8 cellular contexts compared by ENCODE assay signal in the genomic region with DNA sequence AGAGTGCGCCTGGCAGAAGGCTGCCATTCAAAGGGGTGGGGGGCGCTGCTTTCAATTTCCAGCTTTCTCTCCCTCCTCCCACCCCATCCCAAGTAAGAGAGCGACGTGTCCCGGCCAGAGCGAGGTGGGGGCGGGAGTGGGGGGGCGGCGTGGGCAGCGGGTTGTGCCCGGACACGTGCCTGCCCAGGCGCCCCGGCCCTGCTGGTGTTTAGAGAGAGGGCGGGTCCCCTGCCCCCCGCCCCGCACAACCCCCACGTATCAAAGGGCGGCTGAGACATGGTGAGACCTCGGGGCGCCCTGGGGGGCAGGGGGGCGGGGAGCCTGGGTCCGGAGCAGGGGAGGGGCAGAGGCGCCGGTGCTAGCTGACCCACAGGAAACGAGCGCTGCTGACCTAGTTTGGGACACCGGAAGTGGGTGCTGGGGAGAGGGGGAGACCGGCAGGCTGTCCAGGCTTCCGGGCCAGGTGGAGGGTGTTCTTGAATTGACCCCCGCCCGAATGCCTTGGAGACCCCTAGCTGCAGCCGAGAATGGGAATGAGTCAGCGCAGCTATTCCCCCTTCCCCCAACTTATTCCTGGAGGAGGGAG. TPM values are rescaled to one million over a fixed set of nuclear protein-coding genes. Genes with fewer than 3 reads are reported as not detected.
DNase-seq lines count a peak whose midpoint lies in the region; ATAC-seq and TF ChIP-seq lines count a peak whose summit lies in the region.

No MANE protein-coding gene starts in this region.

- H3K4me3 Mint-ChIP-seq in activated CD4-positive, alpha-beta T cell treated with anti-CD3 and anti-CD28 coated beads for 36 hours, result peak overlapping the region; percentile 96
- H3K4me3 Mint-ChIP-seq in stimulated activated naive CD8-positive, alpha-beta T cell treated with anti-CD3 and anti-CD28 coated beads, Interleukin-15, amount 100 ng/mL, for 72 hours, result peak overlapping the region; percentile 89 to 93

- peaks cover 13% of the 10 kb centered on the region for H3K36me3 Mint-ChIP-seq in activated CD4-positive, alpha-beta T cell treated with anti-CD3 and anti-CD28 coated beads for 36 hours (ENCODE audit: low read depth)

- in situ Hi-C loops in Panc1 (cut with HindIII; ENCODE audit: low pct_unique_long_range_greater_than_20kb, low sequenced_read_pairs), result no loop called here

- H3K27ac Mint-ChIP-seq in activated CD4-positive, alpha-beta T cell treated with anti-CD3 and anti-CD28 coated beads for 36 hours, result peak overlapping the region; percentile 96
- H3K27ac Mint-ChIP-seq in stimulated activated naive CD8-positive, alpha-beta T cell treated with anti-CD3 and anti-CD28 coated beads, Interleukin-15, amount 100 ng/mL, for 72 hours, result peak overlapping the region; percentile 99

- CTCF ChIA-PET in activated CD4-positive, alpha-beta T cell treated with anti-CD3 and anti-CD28 coated beads for 36 hours (lab: Charles Lee), result interaction anchor here (0.6 to 8.0 kb wide), 5 partner anchors 11 to 189 kb away, joined by 3 to 86 read pairs (median 3); partner anchors contain the start of gene ADAM15
- CTCF ChIA-PET in Panc1 (lab: Charles Lee), result no interaction called here

- H3K9me3 ChIP-seq in Panc1 (ENCODE audit: control insufficient read depth, insufficient read depth, low read depth, low read length), result no peaks in the 10 kb centered on the region

- H3K4me1 Mint-ChIP-seq in activated CD4-positive, alpha-beta T cell treated with anti-CD3 and anti-CD28 coated beads for 36 hours, result peaks cover 51% of the 10 kb centered on the region
- peaks cover 71% of the 10 kb centered on the region for H3K4me1 Mint-ChIP-seq in stimulated activated naive CD8-positive, alpha-beta T cell treated with anti-CD3 and anti-CD28 coated beads, Interleukin-15, amount 100 ng/mL, for 72 hours

- peak overlapping the region; percentile 99 for H3K27ac ChIP-seq in Panc1 (ENCODE audit: low read length)
- peak overlapping the region; percentile 97 for H3K27ac ChIP-seq in cingulate gyrus (ENCODE audit: low read depth, low read length)

- no TSS peak for BruUV-seq in Panc1 (replicated peaks; lab: Mats Ljungman, UMichigan)

- no peaks in the 10 kb centered on the region for H3K27me3 Mint-ChIP-seq in activated CD4-positive, alpha-beta T cell treated with anti-CD3 and anti-CD28 coated beads for 36 hours
- no peaks in the 10 kb centered on the region for H3K27me3 Mint-ChIP-seq in stimulated activated naive CD8-positive, alpha-beta T cell treated with anti-CD3 and anti-CD28 coated beads, Interleukin-15, amount 100 ng/mL, for 72 hours

- no peaks in the 10 kb centered on the region for H3K27me3 ChIP-seq in Panc1 (ENCODE audit: control insufficient read depth, insufficient read depth, low read length)

- H3K4me3 ChIP-seq in Panc1 (ENCODE audit: low read depth in 2 of 2, low read length in 2 of 2), result peak overlapping the region; percentile 80 to 98

- DNase-seq in activated CD4-positive, alpha-beta T cell treated with anti-CD3 and anti-CD28 coated beads for 36 hours, result peak; percentile 53
- DNase-seq in activated CD4-positive, alpha-beta T cell treated with anti-CD3 and anti-CD28 coated beads, Interleukin-2, amount 50 U/mL, for 4 hours, result no peak
- DNase-seq in Panc1 (ENCODE audit: low read depth, low spot score) (no peak), left kidney (ENCODE audit: low read depth, low spot score) (peak; percentile 65)
- peak in 1 of 2 donors; percentile 65 for DNase-seq in stimulated activated naive CD8-positive, alpha-beta T cell treated with anti-CD3 and anti-CD28 coated beads, Interleukin-15, amount 100 ng/mL, for 72 hours

- TF ChIP-seq CTCF in Panc1 (IDR thresholded peaks at IDR 0.05), result no peak

- ATAC-seq in activated CD4-positive, alpha-beta T cell treated with anti-CD3 and anti-CD28 coated beads for 36 hours, result no peak
- ATAC-seq in Panc1, result peak; percentile 20
- no peak for ATAC-seq in stimulated activated naive CD8-positive, alpha-beta T cell treated with anti-CD3 and anti-CD28 coated beads, Interleukin-15, amount 100 ng/mL, for 72 hours
- ATAC-seq in HG03159 (IDR thresholded peaks at IDR 0.05; ENCODE audit: unreplicated experiment), result no peak
- no peak for ATAC-seq in HG02938 (IDR thresholded peaks at IDR 0.05; ENCODE audit: unreplicated experiment)

- peaks cover 48% of the 10 kb centered on the region for H3K4me1 ChIP-seq in Panc1 (ENCODE audit: control insufficient read depth, insufficient read depth, low read length)

- POLR2A ChIA-PET in activated CD4-positive, alpha-beta T cell treated with anti-CD3 and anti-CD28 coated beads for 36 hours (lab: Charles Lee), result interaction anchor here (1.1 to 1.3 kb wide), 2 partner anchors 11 to 29 kb away, joined by 3 read pairs; partner anchors contain the start of gene CKS1B
- POLR2A ChIA-PET in Panc1 (lab: Charles Lee), result no interaction called here

- no peaks in the 10 kb centered on the region for H3K9me3 Mint-ChIP-seq in activated CD4-positive, alpha-beta T cell treated with anti-CD3 and anti-CD28 coated beads for 36 hours (ENCODE audit: low read depth)
- H3K9me3 Mint-ChIP-seq in stimulated activated naive CD8-positive, alpha-beta T cell treated with anti-CD3 and anti-CD28 coated beads, Interleukin-15, amount 100 ng/mL, for 72 hours, result no peaks in the 10 kb centered on the region

- intact Hi-C loops in activated CD4-positive, alpha-beta T cell treated with anti-CD3 and anti-CD28 coated beads for 36 hours (cut with DNase I, micrococcal nuclease), result loop anchor here (2.0 to 10.0 kb wide), 7 partner anchors 48 to 1501 kb away; partner anchors contain the start of genes ADAM15 (in 1 of the 2), ADAR (in 1 of the 2), ASH1L (in 1 of the 2) and KRTCAP2 (in 1 of the 2)
- intact Hi-C loops in Panc1 (cut with micrococcal nuclease; ENCODE audit: unreplicated experiment), result loop anchor here (5.0 kb wide), 1 partner anchor 277 kb away; no protein-coding TSS in a partner anchor

- H3K36me3 ChIP-seq in Panc1 (ENCODE audit: control insufficient read depth, insufficient read depth, low read length), result peaks cover 5% of the 10 kb centered on the region; the same call in 1 of the 2 replicates

RNA-seq across cellular contexts. Expression of gene ZBTB7B, which starts 1.3 kb away (rescaled TPM):
- total RNA-seq in activated CD4-positive, alpha-beta T cell treated with anti-CD3 and anti-CD28 coated beads for 36 hours, result 100 to 1,000 TPM in 1 of 2 experiments, 10 to 100 TPM in 1; 94.0 to 105 TPM
- 55.8 TPM for total RNA-seq in Panc1 (2021; ENCODE audit: unreplicated experiment)
- polyA plus RNA-seq in Panc1 (2012; ENCODE audit: insufficient read length), result 51.5 TPM

RNA-seq across cellular contexts. Expression of gene LENEP, which starts 10.5 kb away (rescaled TPM):
- under 1 TPM; 0.79 to 0.80 TPM for total RNA-seq in activated CD4-positive, alpha-beta T cell treated with anti-CD3 and anti-CD28 coated beads for 36 hours
- total RNA-seq in Panc1 (2021; ENCODE audit: unreplicated experiment), result 0.67 TPM
- not detected for polyA plus RNA-seq in Panc1 (2012; ENCODE audit: insufficient read length)

RNA-seq across cellular contexts. Expression of gene FLAD1, which starts 20.7 kb away (rescaled TPM):
- 10 to 100 TPM; 38.0 to 42.4 TPM for total RNA-seq in activated CD4-positive, alpha-beta T cell treated with anti-CD3 and anti-CD28 coated beads for 36 hours
- total RNA-seq in Panc1 (2021; ENCODE audit: unreplicated experiment), result 72.8 TPM
- polyA plus RNA-seq in Panc1 (2012; ENCODE audit: insufficient read length), result 61.9 TPM

RNA-seq across cellular contexts. Expression of gene CKS1B, which starts 29.4 kb away (rescaled TPM):
- 100 to 1,000 TPM; 190 to 196 TPM for total RNA-seq in activated CD4-positive, alpha-beta T cell treated with anti-CD3 and anti-CD28 coated beads for 36 hours
- total RNA-seq in Panc1 (2021; ENCODE audit: unreplicated experiment), result 212 TPM
- 156 TPM for polyA plus RNA-seq in Panc1 (2012; ENCODE audit: insufficient read length)

RNA-seq across cellular contexts. Expression of gene DCST2, which starts 29.7 kb away (rescaled TPM):
- total RNA-seq in activated CD4-positive, alpha-beta T cell treated with anti-CD3 and anti-CD28 coated beads for 36 hours, result under 1 TPM; 0.46 to 0.67 TPM
- 0.13 TPM for total RNA-seq in Panc1 (2021; ENCODE audit: unreplicated experiment)
- polyA plus RNA-seq in Panc1 (2012; ENCODE audit: insufficient read length), result not detected

Comparison
In these comparisons a context has a peak if more than half of its experiments do, and no peak if none do; other contexts are left out.
1. DNase-seq: peak in activated CD4-positive, alpha-beta T cell treated with anti-CD3 and anti-CD28 coated beads for 36 hours (single experiment) and left kidney (single experiment); none in activated CD4-positive, alpha-beta T cell treated with anti-CD3 and anti-CD28 coated beads, Interleukin-2, amount 50 U/mL, for 4 hours (0 of 2) and Panc1 (single experiment).